11 cellular contexts compared by ENCODE assay signal in genomic region chr2:54658548-54659207, GRCh38.
DNase-seq lines count a peak whose midpoint lies in the region; ATAC-seq, FAIRE-seq and TF ChIP-seq lines count a peak whose summit lies in the region.
"Had no signal": no experiment of that assay in that cellular context is flagged by ENCODE, and none has a peak within 500 bp of the region (broad histone marks: within the 10 kb centered on the region; RNA-seq: fewer than 3 reads in every experiment).

No MANE protein-coding gene starts in this region.

- peaks cover 2% of the 10 kb centered on the region for H3K4me1 ChIP-seq in fibroblast of lung (ENCODE audit: control insufficient read depth, extremely low read depth, insufficient read depth, low read length)
- H3K4me1 ChIP-seq in skeletal muscle tissue (ENCODE audit: control insufficient read depth in 3 of 3, insufficient read depth in 3 of 3, low read length in 3 of 3): peaks cover 4 to 10% (median 8%) of the 10 kb centered on the region in 3 donors

- ATAC-seq in activated CD4-positive, CD25-positive, alpha-beta regulatory T cell treated with anti-CD3 and anti-CD28 coated beads, Interleukin-2, amount 50 U/mL, for 24 hours: peak; percentile 41 to 59
- ATAC-seq in T-cell (replicated peaks in 1 of 4): no peak
- ATAC-seq in HG03457 (IDR thresholded peaks at IDR 0.05; ENCODE audit: unreplicated experiment): no peak

- no peaks in the 10 kb centered on the region for H3K79me2 ChIP-seq in fibroblast of lung (ENCODE audit: control insufficient read depth, insufficient read depth, low read length)

- POLR2A ChIA-PET in T-cell (lab: Charles Lee): no interaction called here

- no peaks in the 10 kb centered on the region for H4K20me1 ChIP-seq in fibroblast of lung (ENCODE audit: control insufficient read depth, extremely low read depth, insufficient read depth, low read length)

- H3K4me2 ChIP-seq in fibroblast of lung (ENCODE audit: extremely low read depth, insufficient read depth, low read length): no peak overlapping the region

- peak overlapping the region; percentile 25 to 43 for H3K27ac Mint-ChIP-seq in T-cell

- no peak overlapping the region for H3K4me3 ChIP-seq in fibroblast of lung (replicated peaks in 1 of 4; ENCODE audit: control extremely low read depth in 1 of 4, insufficient read depth in 1 of 4, low read depth in 3 of 4, low read length in 4 of 4)
- no peak overlapping the region for H3K4me3 ChIP-seq in skeletal muscle tissue (ENCODE audit: low read length in 3 of 3)

- CTCF ChIA-PET in T-cell (lab: Charles Lee): interaction anchor here (1.1 to 1.8 kb wide), 2 partner anchors 46 to 552 kb away, joined by 4 to 5 read pairs; no protein-coding TSS in a partner anchor

- no peak overlapping the region for H3K27ac ChIP-seq in fibroblast of lung (ENCODE audit: insufficient read depth, low read length)
- H3K27ac ChIP-seq in skeletal muscle tissue (ENCODE audit: low read depth, low read length): peak overlapping the region; percentile 41
- H3K27ac ChIP-seq: 22Rv1, neutrophil had no signal

- H3K36me3 Mint-ChIP-seq in T-cell: peaks cover 78% of the 10 kb centered on the region

- H3K4me1 Mint-ChIP-seq in T-cell: no peaks in the 10 kb centered on the region

- H3K27me3 ChIP-seq in fibroblast of lung (ENCODE audit: control insufficient read depth, insufficient read depth, low read length) (no peaks in the 10 kb centered on the region), skeletal muscle tissue (ENCODE audit: control insufficient read depth in 3 of 3, insufficient read depth in 3 of 3, low read length in 3 of 3) (no peaks in the 10 kb centered on the region)
- H3K27me3 ChIP-seq: neutrophil had no signal

- H3K9me3 Mint-ChIP-seq in T-cell: no peaks in the 10 kb centered on the region

- no peak for FAIRE-seq in frontal cortex (lab: Jason Lieb, UNC)

- H3K9me3 ChIP-seq in fibroblast of lung (ENCODE audit: control insufficient read depth, insufficient read depth, low read depth, low read length) (no peaks in the 10 kb centered on the region), skeletal muscle tissue (ENCODE audit: control insufficient read depth in 3 of 3, low read length in 3 of 3) (no peaks in the 10 kb centered on the region)
- H3K9me3 ChIP-seq: neutrophil had no signal

- no peak overlapping the region for H3K4me3 Mint-ChIP-seq in T-cell

- TF ChIP-seq CTCF in fibroblast of lung (conservative IDR thresholded peaks at IDR 0.05 in 1 of 2, IDR thresholded peaks at IDR 0.05 in 1 of 2; ENCODE audit: low read depth in 1 of 2, low read length in 2 of 2): no peak

- H3K9ac ChIP-seq in fibroblast of lung (ENCODE audit: insufficient read depth, low read length) (no peak overlapping the region), skeletal muscle tissue (ENCODE audit: low read depth in 1 of 3, low read length in 3 of 3) (no peak overlapping the region)

- H3K36me3 ChIP-seq in fibroblast of lung (ENCODE audit: control insufficient read depth, insufficient read depth, low read length): peaks cover 30% of the 10 kb centered on the region
- peaks cover 64 to 91% (median 91%) of the 10 kb centered on the region in 3 donors for H3K36me3 ChIP-seq in skeletal muscle tissue (ENCODE audit: control insufficient read depth in 3 of 3, insufficient read depth in 3 of 3, low read length in 3 of 3)

- no peak for DNase-seq in activated CD4-positive, CD25-positive, alpha-beta regulatory T cell treated with anti-CD3 and anti-CD28 coated beads, Interleukin-2, amount 50 U/mL, for 72 hours
- no peak for DNase-seq in T-cell
- peak; percentile 53 to 77 for DNase-seq in fibroblast of lung (ENCODE audit: low read depth in 2 of 2)
- no peak for DNase-seq in frontal cortex (ENCODE audit: low spot score in 2 of 2)
- DNase-seq in NCI-H1105 treated with DMSO at 0.1 percent for 48 hours (lab: John Stamatoyannopoulos, UW): no peak
- DNase-seq: GDM1 had no signal

- no peaks in the 10 kb centered on the region for H3K27me3 Mint-ChIP-seq in T-cell

- no peak overlapping the region for H2AFZ ChIP-seq in fibroblast of lung (ENCODE audit: low read length)

Comparison
In these comparisons a context has a peak if more than half of its experiments do, and no peak if none do; other contexts are left out.
1. ATAC-seq: peak in activated CD4-positive, CD25-positive, alpha-beta regulatory T cell treated with anti-CD3 and anti-CD28 coated beads, Interleukin-2, amount 50 U/mL, for 24 hours (2 of 2); none in T-cell (0 of 4) and HG03457 (single experiment).
2. DNase-seq: peak in fibroblast of lung (2 of 2); none in activated CD4-positive, CD25-positive, alpha-beta regulatory T cell treated with anti-CD3 and anti-CD28 coated beads, Interleukin-2, amount 50 U/mL, for 72 hours (single experiment), T-cell (0 of 34), frontal cortex (0 of 2) and NCI-H1105 treated with DMSO at 0.1 percent for 48 hours (single experiment).